In the genomic region with DNA sequence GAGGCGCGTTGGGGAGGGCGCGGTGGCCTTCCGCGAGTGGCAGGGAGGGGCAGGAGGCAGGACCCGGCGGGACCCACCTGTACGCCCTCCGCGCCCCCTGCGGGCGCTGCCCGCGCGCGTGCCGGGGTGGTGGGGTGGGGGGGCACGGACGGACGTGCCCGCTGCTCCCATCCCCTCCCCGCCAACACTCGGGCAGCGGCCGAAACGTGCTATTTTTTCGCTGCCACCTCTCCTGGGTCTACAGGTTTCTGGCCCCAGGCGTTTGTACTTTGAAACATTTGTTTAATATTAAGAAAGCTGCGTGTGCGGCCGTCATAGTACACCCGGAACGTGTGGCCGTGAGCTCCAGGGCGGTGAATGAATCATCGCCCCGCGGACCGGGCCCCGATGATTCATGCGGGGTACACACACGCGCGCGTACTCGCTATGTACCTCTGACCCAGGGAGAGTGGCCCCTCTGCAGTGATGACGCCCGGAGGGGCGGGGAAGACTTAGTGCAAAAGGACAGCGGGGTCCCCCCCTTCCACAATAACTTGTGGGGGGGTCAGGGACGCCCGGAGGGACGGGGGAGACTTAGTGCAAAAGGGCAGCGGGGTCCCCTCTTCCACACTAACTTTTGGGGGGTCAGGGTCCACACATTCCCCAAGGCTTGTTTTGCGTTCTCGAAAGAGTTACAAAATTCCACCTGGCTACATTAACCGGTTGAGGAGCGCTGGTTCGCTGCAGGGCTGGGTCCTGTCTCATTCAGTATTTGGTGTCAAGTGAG, we compare ENCODE assay signal across 8 cellular contexts. TPM values are rescaled to one million over a fixed set of nuclear protein-coding genes. Genes with fewer than 3 reads are reported as not detected.
DNase-seq lines count a peak whose midpoint lies in the region; ATAC-seq and TF ChIP-seq lines count a peak whose summit lies in the region.

No MANE protein-coding gene starts in this region.

- intact Hi-C loops in breast epithelium (cut with DNase I; ENCODE audit: low total_unique reads) (no loop called here), spleen (cut with DNase I; ENCODE audit: low total_unique reads) (loop anchor here (10.0 kb wide), 1 partner anchor 61 kb away; a partner anchor contains a TSS)

- POLR2A ChIA-PET in WTC11 (lab: Charles Lee), result no interaction called here

- peak overlapping the region; percentile 85 to 97 (median 96) for H3K4me3 ChIP-seq in breast epithelium
- H3K4me3 ChIP-seq in spleen, result peak overlapping the region; percentile 70 to 84 (median 78)

- TF ChIP-seq CTCF in WTC11 (IDR thresholded peaks at IDR 0.05), result no peak
- TF ChIP-seq CTCF in breast epithelium (IDR thresholded peaks at IDR 0.05), result no peak
- peak in 5 of 11 experiments; percentile 12 to 39 (median 28) for TF ChIP-seq CTCF in spleen (IDR thresholded peaks at IDR 0.05 in 8 of 11, conservative IDR thresholded peaks at IDR 0.05 in 3 of 11)

- H3K36me3 ChIP-seq in breast epithelium, result no peaks in the 10 kb centered on the region
- H3K36me3 ChIP-seq in spleen, result no peaks in the 10 kb centered on the region

- H3K9me3 Mint-ChIP-seq in WTC11, result no peaks in the 10 kb centered on the region
- H3K9me3 Mint-ChIP-seq in immature natural killer cell, result no peaks in the 10 kb centered on the region

- H3K9me3 ChIP-seq in breast epithelium, result no peaks in the 10 kb centered on the region
- H3K9me3 ChIP-seq in spleen, result no peaks in the 10 kb centered on the region

- 7 to 10% (median 8%) methylated on average over 36 to 60 of the region's 60 CpGs for WGBS in spleen, 5 donors

- CTCF ChIA-PET in WTC11 (lab: Charles Lee), result interaction anchor here (1.1 kb wide), 1 partner anchor 75 kb away, joined by 3 read pairs; no protein-coding TSS in a partner anchor

- H3K27me3 ChIP-seq in breast epithelium (no peaks in the 10 kb centered on the region), spleen (replicated peaks in 1 of 7) (peaks cover 0 to 8% (median 0%) of the 10 kb centered on the region in 7 donors)

- DNase-seq in Ammon's horn (ENCODE audit: low spot score) (peak; percentile 34), HT-29 (ENCODE audit: low spot score) (peak; percentile 37), WTC11 (ENCODE audit: low spot score) (peak; percentile 22), breast epithelium (ENCODE audit: low spot score in 2 of 2) (peak; percentile 70 to 74), immature natural killer cell (peak; percentile 63 to 67 (median 66)), spleen (peak; percentile 89), NCI-H2227 (lab: John Stamatoyannopoulos, UW; ENCODE audit: unreplicated experiment) (no peak)

- no peak for TF ChIP-seq POLR2A in breast epithelium (IDR thresholded peaks at IDR 0.05)
- TF ChIP-seq POLR2A in spleen (IDR thresholded peaks at IDR 0.05), result no peak

- H3K4me1 Mint-ChIP-seq in WTC11, result peaks cover 8% of the 10 kb centered on the region
- peaks cover 23 to 44% of the 10 kb centered on the region in 2 donors for H3K4me1 Mint-ChIP-seq in immature natural killer cell

- H3K4me1 ChIP-seq in breast epithelium (no peaks in the 10 kb centered on the region), spleen (peaks cover 4 to 46% (median 34%) of the 10 kb centered on the region in 6 donors)

- H3K27me3 Mint-ChIP-seq in WTC11 (ENCODE audit: low read depth) (peaks cover 92% of the 10 kb centered on the region), immature natural killer cell (ENCODE audit: low read depth in 3 of 3) (peaks cover 8 to 18% (median 11%) of the 10 kb centered on the region in 3 donors)

- H3K27ac Mint-ChIP-seq in WTC11, result no peak overlapping the region
- H3K27ac Mint-ChIP-seq in immature natural killer cell, result peak overlapping the region; percentile 90 to 97 (median 96)

- peak overlapping the region; percentile 74 for H3K4me3 Mint-ChIP-seq in WTC11
- H3K4me3 Mint-ChIP-seq in immature natural killer cell, result peak overlapping the region; percentile 93 to 95 (median 94)

- peak; percentile 16 for ATAC-seq in GM19467 (IDR thresholded peaks at IDR 0.05; ENCODE audit: unreplicated experiment)
- ATAC-seq in WTC11, result peak; percentile 10

- H3K27ac ChIP-seq in breast epithelium (peak overlapping the region; percentile 98), spleen (peak overlapping the region; percentile 91 to 98 (median 96))

- no peaks in the 10 kb centered on the region for H3K36me3 Mint-ChIP-seq in WTC11
- no peaks in the 10 kb centered on the region for H3K36me3 Mint-ChIP-seq in immature natural killer cell

TF ChIP-seq in WTC11, 78 proteins besides CTCF, POLR2A, EP300 and RAD21:
- no peak for TF ChIP-seq TEAD1 (CRISPR knock-in tag; IDR thresholded peaks at IDR 0.05)
- TF ChIP-seq CBFB (CRISPR knock-in tag; IDR thresholded peaks at IDR 0.05; ENCODE audit: low read depth), result no peak
- TF ChIP-seq, protein P1, sequence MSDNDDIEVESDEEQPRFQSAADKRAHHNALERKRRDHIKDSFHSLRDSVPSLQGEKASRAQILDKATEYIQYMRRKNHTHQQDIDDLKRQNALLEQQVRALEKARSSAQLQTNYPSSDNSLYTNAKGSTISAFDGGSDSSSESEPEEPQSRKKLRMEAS (CRISPR knock-in tag; IDR thresholded peaks at IDR 0.05), result 0 out of 2 replicates have a peak, but pooled peaks have one; percentile 17
- TF ChIP-seq GABPB1 (CRISPR knock-in tag; IDR thresholded peaks at IDR 0.05), result peak; percentile 48; the same call in 1 of the 2 replicates

RNA-seq across cellular contexts. Expression of a gene that starts 56.6 kb away (rescaled TPM):
- 5.4 and 6.3 TPM in 2 replicates for total RNA-seq in HT-29 (2014; rRNA removed; shearing (Covaris generic))
- total RNA-seq in WTC11 (2021) (5.1 to 5.7 TPM (median 5.2 TPM) in 3 replicates), breast epithelium (10 to 100 TPM; 36.5 to 66.9 (median 39.3) TPM), spleen (10 to 100 TPM; 48.6 to 68.5 (median 51.6) TPM)
- polyA plus RNA-seq in immature natural killer cell (10 to 100 TPM; 46.2 to 54.8 (median 53.5) TPM), spleen (10 to 100 TPM; 20.4 to 28.8 (median 27.5) TPM)
